Comparison of ENCODE assay signal across 15 cellular contexts in the genomic region with DNA sequence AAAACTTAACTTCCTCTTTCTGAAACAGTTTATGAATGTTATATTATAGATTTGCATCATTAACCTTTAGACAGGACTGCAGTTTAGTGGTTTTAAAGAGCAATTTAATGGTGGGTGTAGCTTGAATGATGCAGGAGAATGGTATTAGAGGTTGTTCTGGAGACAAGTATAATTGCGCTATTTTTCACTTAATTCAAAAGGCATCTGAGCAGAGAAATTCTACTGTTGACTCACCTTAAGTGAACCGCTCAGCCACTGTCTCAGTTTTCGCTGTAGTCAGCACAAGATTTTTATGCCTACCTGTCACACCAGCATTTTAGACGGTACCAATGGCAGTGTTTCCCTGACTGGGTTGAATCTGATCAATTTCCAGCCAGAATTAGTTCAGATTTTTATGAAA.
DNase-seq lines count a peak whose midpoint lies in the region; ATAC-seq and FAIRE-seq lines count a peak whose summit lies in the region.
"Had no signal": no experiment of that assay in that cellular context is flagged by ENCODE, and none has a peak within 500 bp of the region (broad histone marks: within the 10 kb centered on the region; RNA-seq: fewer than 3 reads in every experiment).

No MANE protein-coding gene starts in this region.

- no peak overlapping the region for H3K27ac Mint-ChIP-seq in stimulated activated effector memory CD8-positive, alpha-beta T cell treated with anti-CD3 and anti-CD28 coated beads, Interleukin-12 subunit alpha, Interleukin-12 subunit beta, amount 100 ng/mL, for 72 hours
- H3K27ac Mint-ChIP-seq: activated T-helper 2 cell treated with anti-CD3 and anti-CD28 coated beads, Interferon-gamma antibody, Interleukin-2, Interleukin-4, amounts not matched to agents 10 μg/mL and 5 μg/mL and 100 μg/mL, durations not matched to agents 14 hours and 24 hours and 36 hours; nephron; T-helper 2 cell treated with Interferon-gamma antibody and Interleukin-4, amounts not matched to agents 5 μg/mL and 100 μg/mL, for 36 hours had no signal

- H3K4me3 ChIP-seq in adipocyte (ENCODE audit: low read length), result no peak overlapping the region

- no peaks in the 10 kb centered on the region for H3K36me3 Mint-ChIP-seq in stimulated activated effector memory CD8-positive, alpha-beta T cell treated with anti-CD3 and anti-CD28 coated beads, Interleukin-12 subunit alpha, Interleukin-12 subunit beta, amount 100 ng/mL, for 72 hours

- H3K27me3 ChIP-seq in adipocyte (replicated peaks; ENCODE audit: control insufficient read depth, insufficient read depth, low read length), result no peaks in the 10 kb centered on the region

- H3K4me1 ChIP-seq in adipocyte (ENCODE audit: control insufficient read depth, insufficient read depth, low read length), result peaks cover 69% of the 10 kb centered on the region

- H3K9me3 ChIP-seq in adipocyte (ENCODE audit: control insufficient read depth, low read length), result no peaks in the 10 kb centered on the region

- no peak for ATAC-seq in stimulated activated effector memory CD8-positive, alpha-beta T cell treated with anti-CD3 and anti-CD28 coated beads, Interleukin-12 subunit alpha, Interleukin-12 subunit beta, amount 100 ng/mL, for 72 hours
- no peak for ATAC-seq in GM19351 (IDR thresholded peaks at IDR 0.05; ENCODE audit: unreplicated experiment)

- H3K36me3 ChIP-seq in adipocyte (ENCODE audit: control insufficient read depth, insufficient read depth, low read length, severe bottlenecking), result no peaks in the 10 kb centered on the region

- DNase-seq in NCI-H748 (lab: John Stamatoyannopoulos, UW; ENCODE audit: unreplicated experiment) (peak; percentile 3), NCI-H748 treated with DMSO at 0.1 percent for 48 hours (lab: John Stamatoyannopoulos, UW) (no peak), adipocyte (ENCODE audit: low read depth) (peak; percentile 69), kidney glomerular epithelial cell (lab: John Stamatoyannopoulos, UW) (peak; percentile 85), urothelium cell line (ENCODE audit: low spot score) (peak; percentile 39)
- no peak for DNase-seq in activated T-cell treated with anti-CD3 and anti-CD28 coated beads, Interleukin-2, amount 50 U/mL, for 1 hour
- DNase-seq in stimulated activated effector memory CD8-positive, alpha-beta T cell treated with anti-CD3 and anti-CD28 coated beads, Interleukin-12 subunit alpha, Interleukin-12 subunit beta, amount 100 ng/mL, for 72 hours (ENCODE audit: low spot score in 2 of 2), result no peak
- DNase-seq: activated CD4-positive, alpha-beta T cell treated with anti-CD3 and anti-CD28 coated beads, Interleukin-2, amount 50 U/mL, for 1 hour; NCI-H510A treated with DMSO at 0.1 percent for 48 hours had no signal

- peaks cover 3% of the 10 kb centered on the region for H3K9me3 Mint-ChIP-seq in stimulated activated effector memory CD8-positive, alpha-beta T cell treated with anti-CD3 and anti-CD28 coated beads, Interleukin-12 subunit alpha, Interleukin-12 subunit beta, amount 100 ng/mL, for 72 hours
- H3K9me3 Mint-ChIP-seq: activated T-helper 2 cell treated with anti-CD3 and anti-CD28 coated beads, Interferon-gamma antibody, Interleukin-2, Interleukin-4, amounts not matched to agents 10 μg/mL and 5 μg/mL and 100 μg/mL, durations not matched to agents 14 hours and 24 hours and 36 hours; nephron; T-helper 2 cell treated with Interferon-gamma antibody and Interleukin-4, amounts not matched to agents 5 μg/mL and 100 μg/mL, for 36 hours had no signal

- no peak for FAIRE-seq in urothelium cell line (lab: Jason Lieb, UNC)
- FAIRE-seq: A204.1, endometrium had no signal

- peak overlapping the region; percentile 61 for H3K9ac ChIP-seq in adipocyte (ENCODE audit: low read length)

- no peak overlapping the region for H3K4me3 Mint-ChIP-seq in stimulated activated effector memory CD8-positive, alpha-beta T cell treated with anti-CD3 and anti-CD28 coated beads, Interleukin-12 subunit alpha, Interleukin-12 subunit beta, amount 100 ng/mL, for 72 hours
- H3K4me3 Mint-ChIP-seq: nephron; T-helper 2 cell treated with Interferon-gamma antibody and Interleukin-4, amounts not matched to agents 5 μg/mL and 100 μg/mL, for 36 hours had no signal

- no peaks in the 10 kb centered on the region for H3K4me1 Mint-ChIP-seq in stimulated activated effector memory CD8-positive, alpha-beta T cell treated with anti-CD3 and anti-CD28 coated beads, Interleukin-12 subunit alpha, Interleukin-12 subunit beta, amount 100 ng/mL, for 72 hours
- H3K4me1 Mint-ChIP-seq: nephron had no signal

Comparison
In these comparisons a context has a peak if more than half of its experiments do, and no peak if none do; other contexts are left out.
1. DNase-seq: peak in NCI-H748 (single experiment), adipocyte (single experiment), kidney glomerular epithelial cell (single experiment) and urothelium cell line (single experiment); none in NCI-H748 treated with DMSO at 0.1 percent for 48 hours (single experiment), activated T-cell treated with anti-CD3 and anti-CD28 coated beads, Interleukin-2, amount 50 U/mL, for 1 hour (single experiment) and stimulated activated effector memory CD8-positive, alpha-beta T cell treated with anti-CD3 and anti-CD28 coated beads, Interleukin-12 subunit alpha, Interleukin-12 subunit beta, amount 100 ng/mL, for 72 hours (0 of 2).